ENCODE assay signal across 8 cellular contexts in genomic region chr17:77356690-77357201, GRCh38.
A peak's percentile ranks its signal among the peaks of the same experiment; 100 is the strongest.
DNase-seq lines count a peak whose midpoint lies in the region; ATAC-seq and TF ChIP-seq lines count a peak whose summit lies in the region.
"Had no signal": no experiment of that assay in that cellular context is flagged by ENCODE, and none has a peak within 500 bp of the region (broad histone marks: within the 10 kb centered on the region; RNA-seq: fewer than 3 reads in every experiment).

No MANE protein-coding gene starts in this region.

- no peak for DNase-seq in CD4-positive, CD25-positive, alpha-beta regulatory T cell
- DNase-seq in GM23248 (no peak), coronary artery (ENCODE audit: low spot score) (peak; percentile 75), osteoblast (ENCODE audit: insufficient read length, low spot score, missing footprints) (peak; percentile 60), EL (no peak)

- H3K4me2 ChIP-seq in GM23248 (ENCODE audit: unreplicated experiment), result no peak overlapping the region
- H3K4me2 ChIP-seq in osteoblast (ENCODE audit: insufficient read depth, low read length), result no peak overlapping the region

- peak overlapping the region in 2 of 3 donors; percentile 9 to 29 for H3K27ac Mint-ChIP-seq in CD4-positive, CD25-positive, alpha-beta regulatory T cell

- no peak overlapping the region for H3K9ac ChIP-seq in GM23248

- H3K79me2 ChIP-seq in GM23248 (ENCODE audit: insufficient read depth) (peaks cover 77% of the 10 kb centered on the region), osteoblast (ENCODE audit: insufficient read depth, low read length) (peaks cover 76% of the 10 kb centered on the region)

- 84 to 90% methylated on average over 8 of the region's 8 CpGs for WGBS in GM23248 (ENCODE audit: low coverage in 1 of 2, low lambda C conversion rate in 2 of 2, missing lambda C conversion rate in 2 of 2), 2 experiments

- peak overlapping the region; percentile 32 to 69 (median 57) for H3K4me3 Mint-ChIP-seq in CD4-positive, CD25-positive, alpha-beta regulatory T cell

- no peaks in the 10 kb centered on the region for H3K36me3 Mint-ChIP-seq in CD4-positive, CD25-positive, alpha-beta regulatory T cell

- in situ Hi-C loops in GM23248 (cut with MboI), result no loop called here

- H3K9me3 ChIP-seq in CD4-positive, CD25-positive, alpha-beta regulatory T cell (ENCODE audit: control insufficient read depth in 2 of 2, low read length in 2 of 2), result no peaks in the 10 kb centered on the region
- H3K9me3 ChIP-seq in GM23248 (ENCODE audit: low read depth), result no peaks in the 10 kb centered on the region
- H3K9me3 ChIP-seq in osteoblast (ENCODE audit: low read depth, low read length), result no peaks in the 10 kb centered on the region

- H2AFZ ChIP-seq in GM23248 (no peak overlapping the region), osteoblast (ENCODE audit: low read length) (no peak overlapping the region)

- H4K20me1 ChIP-seq in GM23248 (ENCODE audit: insufficient read depth), result no peaks in the 10 kb centered on the region
- peaks cover 67% of the 10 kb centered on the region for H4K20me1 ChIP-seq in osteoblast (ENCODE audit: insufficient read depth, low read length)

- H3K27me3 ChIP-seq in CD4-positive, CD25-positive, alpha-beta regulatory T cell (ENCODE audit: control insufficient read depth, insufficient read depth, low read length), result no peaks in the 10 kb centered on the region
- H3K27me3 ChIP-seq in GM23248 (replicated peaks; ENCODE audit: insufficient read depth), result no peaks in the 10 kb centered on the region
- no peaks in the 10 kb centered on the region for H3K27me3 ChIP-seq in osteoblast (ENCODE audit: insufficient read depth, low read length)

- H3K4me1 Mint-ChIP-seq in CD4-positive, CD25-positive, alpha-beta regulatory T cell, result peaks cover 0 to 17% (median 10%) of the 10 kb centered on the region in 4 donors

- no peaks in the 10 kb centered on the region for H3K9me2 ChIP-seq in GM23248 (ENCODE audit: insufficient read depth)

- H3K27me3 Mint-ChIP-seq in CD4-positive, CD25-positive, alpha-beta regulatory T cell, result no peaks in the 10 kb centered on the region

- H3K36me3 ChIP-seq in CD4-positive, CD25-positive, alpha-beta regulatory T cell (ENCODE audit: control insufficient read depth, insufficient read depth, low read length), result no peaks in the 10 kb centered on the region
- no peaks in the 10 kb centered on the region for H3K36me3 ChIP-seq in GM23248 (ENCODE audit: low read depth)
- H3K36me3 ChIP-seq in osteoblast (ENCODE audit: insufficient read depth, low read length), result no peaks in the 10 kb centered on the region

- H3K9me3 Mint-ChIP-seq in CD4-positive, CD25-positive, alpha-beta regulatory T cell, result peaks cover 0 to 2% (median 0%) of the 10 kb centered on the region in 7 donors

- no peak overlapping the region for H3K4me3 ChIP-seq in CD4-positive, CD25-positive, alpha-beta regulatory T cell (ENCODE audit: low read depth, low read length)
- H3K4me3 ChIP-seq in GM23248 (no peak overlapping the region), coronary artery (no peak overlapping the region), osteoblast (ENCODE audit: insufficient read depth, low read length) (no peak overlapping the region)

- TF ChIP-seq CTCF in coronary artery (IDR thresholded peaks at IDR 0.05) (no peak), osteoblast (IDR thresholded peaks at IDR 0.05; ENCODE audit: extremely low read depth, low read depth, low read length) (no peak)

- no peaks in the 10 kb centered on the region for H3K4me1 ChIP-seq in CD4-positive, CD25-positive, alpha-beta regulatory T cell (ENCODE audit: control insufficient read depth, insufficient read depth, low read length, poor library complexity, severe bottlenecking)
- peaks cover 14% of the 10 kb centered on the region for H3K4me1 ChIP-seq in GM23248 (ENCODE audit: insufficient read depth)
- H3K4me1 ChIP-seq in osteoblast (ENCODE audit: insufficient read depth, low read length), result peaks cover 28% of the 10 kb centered on the region

- peaks cover 70% of the 10 kb centered on the region for H3F3A ChIP-seq in GM23248 (ENCODE audit: insufficient read depth)

- H3K27ac ChIP-seq in CD4-positive, CD25-positive, alpha-beta regulatory T cell (ENCODE audit: insufficient read depth, low read length, poor library complexity, severe bottlenecking), result no peak overlapping the region
- H3K27ac ChIP-seq in GM23248, result peak overlapping the region; percentile 96; the same call in 1 of the 2 replicates
- peak overlapping the region in 1 of 2 donors; percentile 7 for H3K27ac ChIP-seq in coronary artery
- H3K27ac ChIP-seq in osteoblast (ENCODE audit: low read depth, low read length), result peak overlapping the region; percentile 46

- ATAC-seq in CD4-positive, CD25-positive, alpha-beta regulatory T cell (ENCODE audit: low read depth in 2 of 2), result no peak
- ATAC-seq in HG02973 (IDR thresholded peaks at IDR 0.05; ENCODE audit: unreplicated experiment) (no peak), GM19452 (IDR thresholded peaks at IDR 0.05; ENCODE audit: unreplicated experiment) (no peak)
- ATAC-seq: Right ventricle myocardium inferior had no signal

Comparison
In these comparisons a context has a peak if more than half of its experiments do, and no peak if none do; other contexts are left out.
1. DNase-seq: peak in coronary artery (single experiment) and osteoblast (single experiment); none in CD4-positive, CD25-positive, alpha-beta regulatory T cell (0 of 3), GM23248 (single experiment) and EL (single experiment).